In the genomic region with DNA sequence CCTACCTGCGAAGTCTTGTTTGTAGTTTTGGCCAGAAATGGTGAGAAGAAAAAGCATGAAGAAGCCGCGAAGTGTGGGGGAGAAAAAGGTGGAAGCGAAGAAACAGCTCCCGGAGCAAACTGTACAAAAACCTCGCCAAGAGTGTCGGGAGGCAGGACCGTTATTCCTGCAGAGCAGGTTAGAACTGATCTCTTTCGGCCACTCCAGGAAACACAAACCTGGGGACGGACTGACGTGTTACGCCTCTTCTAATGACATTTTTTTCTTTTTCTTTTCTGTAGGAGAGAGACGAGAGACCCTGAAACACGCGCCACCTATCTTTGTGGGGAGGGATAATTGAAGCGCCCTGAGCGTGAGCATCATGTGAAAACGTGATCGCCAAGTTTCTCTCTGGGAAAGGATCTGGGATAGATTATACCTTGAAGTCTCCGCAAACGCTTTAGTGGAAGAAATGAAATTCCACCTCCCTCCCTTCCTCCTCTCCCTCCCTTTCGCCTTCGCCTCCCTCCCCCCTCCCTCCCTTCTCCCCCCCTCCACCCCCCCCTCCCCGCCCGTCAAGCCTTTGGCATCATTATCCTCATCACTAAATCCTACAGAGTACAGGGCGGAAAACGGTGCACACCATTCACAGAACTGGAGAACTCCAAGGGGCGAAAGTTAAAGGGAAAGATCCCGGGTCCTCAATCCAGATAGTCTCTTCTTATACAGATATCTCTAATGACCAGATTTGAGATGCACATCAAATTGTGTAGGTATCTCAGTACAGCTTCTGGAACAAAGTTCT, we compare ENCODE assay signal across 8 cellular contexts. TPM values are rescaled to one million over a fixed set of nuclear protein-coding genes. Genes with fewer than 3 reads are reported as not detected.
DNase-seq lines count a peak whose midpoint lies in the region; ATAC-seq and TF ChIP-seq lines count a peak whose summit lies in the region.

Gene ZEB2, minus strand, starts transcription at position 186 of the 784 bp plus-strand sequence. CDS start 2,769 bp downstream, outside the sequence.

- H3K36me3 Mint-ChIP-seq in CD8-positive, alpha-beta T cell = peaks cover 2% of the 10 kb centered on the region

- TF ChIP-seq CTCF in CD8-positive, alpha-beta T cell (IDR thresholded peaks at IDR 0.05) = peak; percentile 53
- TF ChIP-seq CTCF in HL-60 (IDR thresholded peaks at IDR 0.05; ENCODE audit: insufficient read depth, low read length) (peak; percentile 32), SK-N-SH (IDR thresholded peaks at IDR 0.05) (peak; percentile 79), lung (IDR thresholded peaks at IDR 0.05; ENCODE audit: control extremely low read depth, extremely low read depth) (no peak)

- peak within 1 kb of the TSS; percentile 69 for H3K4me3 ChIP-seq in CD8-positive, alpha-beta T cell (ENCODE audit: low read depth, low read length)
- peak within 1 kb of the TSS; percentile 62 for H3K4me3 ChIP-seq in HL-60 (replicated peaks; ENCODE audit: insufficient read depth, low read length)
- peak within 1 kb of the TSS; percentile 83 to 97 for H3K4me3 ChIP-seq in SK-N-SH (ENCODE audit: low read depth in 2 of 2, low read length in 1 of 2)
- H3K4me3 ChIP-seq in lung = peak within 1 kb of the TSS; percentile 41

- peak within 1 kb of the TSS; percentile 97 for H3K9ac ChIP-seq in SK-N-SH

- no peaks in the 10 kb centered on the region for H3K36me3 ChIP-seq in CD8-positive, alpha-beta T cell (ENCODE audit: insufficient read depth, low read length)
- no peaks in the 10 kb centered on the region for H3K36me3 ChIP-seq in SK-N-SH (replicated peaks in 1 of 2; ENCODE audit: control insufficient read depth in 1 of 2, insufficient read depth in 2 of 2, low read length in 1 of 2)
- no peaks in the 10 kb centered on the region for H3K36me3 ChIP-seq in lung (ENCODE audit: control insufficient read depth in 2 of 2, insufficient read depth in 2 of 2, low read length in 2 of 2)

- CTCF ChIA-PET in CD8-positive, alpha-beta T cell (lab: Charles Lee) = interaction anchor here (0.6 to 1.5 kb wide), 4 partner anchors 8 to 199 kb away, joined by 3 to 4 read pairs (median 3); no protein-coding TSS in a partner anchor
- CTCF ChIA-PET in SK-N-SH (lab: Yijun Ruan, JAX) = interaction anchor here (0.6 to 3.2 kb wide), 6 partner anchors 60 to 617 kb away, joined by 3 to 9 read pairs (median 3); no protein-coding TSS in a partner anchor

- peak; percentile 66 for TF ChIP-seq RAD21 in SK-N-SH (IDR thresholded peaks at IDR 0.05; ENCODE audit: low read length)

- peaks cover 42% of the 10 kb centered on the region for H3K79me2 ChIP-seq in SK-N-SH (ENCODE audit: insufficient read depth)

- H3K27ac ChIP-seq in CD8-positive, alpha-beta T cell (ENCODE audit: low read depth, low read length) = peak within 1 kb of the TSS; percentile 60
- H3K27ac ChIP-seq in HL-60 (replicated peaks) (peak within 1 kb of the TSS; percentile 98), SK-N-SH (ENCODE audit: low read depth in 2 of 2, low read length in 1 of 2) (peak within 1 kb of the TSS; percentile 95 to 97), lung (ENCODE audit: low read depth in 1 of 2, low read length in 1 of 2) (peak within 1 kb of the TSS; percentile 91 to 99), substantia nigra (ENCODE audit: low read depth, low read length, poor library complexity, severe bottlenecking) (peak within 1 kb of the TSS; percentile 99)

- intact Hi-C loops in CD8-positive, alpha-beta T cell (cut with DNase I, micrococcal nuclease) = loop anchor here (2.0 to 5.0 kb wide), 4 partner anchors 58 to 338 kb away; a partner anchor contains a TSS

- peak within 1 kb of the TSS; percentile 89; the same call in 1 of the 2 replicates for H2AFZ ChIP-seq in SK-N-SH (ENCODE audit: low read depth)

- no peaks in the 10 kb centered on the region for H3K9me2 ChIP-seq in SK-N-SH

- H3F3A ChIP-seq in SK-N-SH (replicated peaks; ENCODE audit: insufficient read depth) = peaks cover 12% of the 10 kb centered on the region

- H3K4me1 ChIP-seq in CD8-positive, alpha-beta T cell (ENCODE audit: insufficient read depth, low read length) = peaks cover 28% of the 10 kb centered on the region
- H3K4me1 ChIP-seq in SK-N-SH (ENCODE audit: control insufficient read depth in 1 of 2, insufficient read depth in 2 of 2, low read depth in 1 of 2, low read length in 1 of 2) = peaks cover 16 to 20% of the 10 kb centered on the region in 2 experiments; a peak in 3 of 4 replicates
- H3K4me1 ChIP-seq in lung (ENCODE audit: control insufficient read depth in 2 of 2, insufficient read depth in 2 of 2, low read length in 2 of 2) = peaks cover 0 to 3% of the 10 kb centered on the region in 2 donors

- peak in 5 of 7 experiments; percentile 17 to 58 (median 42) for DNase-seq in CD8-positive, alpha-beta T cell
- DNase-seq in HL-60 (ENCODE audit: low read depth in 1 of 2, low spot score in 1 of 2) (peak in 1 of 2 experiments; percentile 88), SK-N-SH (peak; percentile 63), lung (ENCODE audit: low spot score) (no peak), substantia nigra (lab: John Stamatoyannopoulos, UW) (peak in 24 of 49 donors; percentile 28 to 81 (median 56))
- peak; percentile 10 for DNase-seq in effector CD4-positive, alpha-beta T cell

- no peak for TF ChIP-seq EP300 in SK-N-SH (IDR thresholded peaks at IDR 0.05; ENCODE audit: borderline replicate concordance in 1 of 2, low read depth in 1 of 2, low read length in 1 of 2)

- H3K4me2 ChIP-seq in SK-N-SH = peak within 1 kb of the TSS; percentile 94

- no peak within 1 kb of the TSS for H3K27ac Mint-ChIP-seq in CD8-positive, alpha-beta T cell

- no peaks in the 10 kb centered on the region for H4K20me1 ChIP-seq in SK-N-SH (ENCODE audit: insufficient read depth)

- ATAC-seq in CD8-positive, alpha-beta T cell = peak; percentile 25
- ATAC-seq in lung (ENCODE audit: insufficient read depth, low FRiP score) (no peak), GM19328 (IDR thresholded peaks at IDR 0.05; ENCODE audit: unreplicated experiment) (no peak), HG03460 (IDR thresholded peaks at IDR 0.05; ENCODE audit: unreplicated experiment) (no peak)

- H3K27me3 ChIP-seq in CD8-positive, alpha-beta T cell (ENCODE audit: insufficient read depth, low read length) = peaks cover 47% of the 10 kb centered on the region
- H3K27me3 ChIP-seq in HL-60 (ENCODE audit: insufficient read depth, poor library complexity, severe bottlenecking) (no peaks in the 10 kb centered on the region), SK-N-SH (ENCODE audit: insufficient read depth) (no peaks in the 10 kb centered on the region), lung (ENCODE audit: control insufficient read depth, insufficient read depth) (no peaks in the 10 kb centered on the region)

- POLR2A ChIA-PET in CD8-positive, alpha-beta T cell (lab: Charles Lee) = interaction anchor here (1.3 kb wide), 1 partner anchor 9 kb away, joined by 6 read pairs; no protein-coding TSS in a partner anchor
- POLR2A ChIA-PET in SK-N-SH (lab: Yijun Ruan, JAX) = interaction anchor here (1.5 kb wide), 1 partner anchor 835 kb away, joined by 4 read pairs; no protein-coding TSS in a partner anchor

- no peaks in the 10 kb centered on the region for H3K9me3 ChIP-seq in CD8-positive, alpha-beta T cell (ENCODE audit: low read length)
- H3K9me3 ChIP-seq in SK-N-SH (no peaks in the 10 kb centered on the region), lung (ENCODE audit: control insufficient read depth in 2 of 2, insufficient read depth in 1 of 2, low read length in 1 of 2) (no peaks in the 10 kb centered on the region)

- WGBS in SK-N-SH (ENCODE audit: low lambda C conversion rate) = 2% methylated on average over 29 of the region's 29 CpGs
- 4 to 5% methylated on average over 26 to 29 of the region's 29 CpGs for WGBS in lung, 2 donors

- peaks cover 33% of the 10 kb centered on the region for H3K4me1 Mint-ChIP-seq in CD8-positive, alpha-beta T cell (ENCODE audit: low read depth)

- no peak within 1 kb of the TSS for H3K4me3 Mint-ChIP-seq in CD8-positive, alpha-beta T cell

- peaks cover 49% of the 10 kb centered on the region for H3K27me3 Mint-ChIP-seq in CD8-positive, alpha-beta T cell (ENCODE audit: low read depth)

- H3K9me3 Mint-ChIP-seq in CD8-positive, alpha-beta T cell = no peaks in the 10 kb centered on the region

TF ChIP-seq in SK-N-SH, 30 proteins besides CTCF, POLR2A, EP300 and RAD21 (continues in another document):
- peak; percentile 62 for TF ChIP-seq TCF12 (IDR thresholded peaks at IDR 0.05)
- no peak for TF ChIP-seq ELF1 (IDR thresholded peaks at IDR 0.05)
- TF ChIP-seq, protein P1, sequence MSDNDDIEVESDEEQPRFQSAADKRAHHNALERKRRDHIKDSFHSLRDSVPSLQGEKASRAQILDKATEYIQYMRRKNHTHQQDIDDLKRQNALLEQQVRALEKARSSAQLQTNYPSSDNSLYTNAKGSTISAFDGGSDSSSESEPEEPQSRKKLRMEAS (IDR thresholded peaks at IDR 0.05; ENCODE audit: low read depth) = peak; percentile 68
- no peak for TF ChIP-seq NFIC (IDR thresholded peaks at IDR 0.05; ENCODE audit: borderline replicate concordance)
- TF ChIP-seq YY1 (IDR thresholded peaks at IDR 0.05; ENCODE audit: low read depth) = no peak
- TF ChIP-seq RCOR1 (IDR thresholded peaks at IDR 0.05; ENCODE audit: low read length) = peak; percentile 39; the same call in 1 of the 2 replicates
- peak; percentile 50 for TF ChIP-seq SMC3 (IDR thresholded peaks at IDR 0.05; ENCODE audit: low read depth, low read length)
- 0 out of 2 replicates have a peak, but pooled peaks have one; percentile 68 for TF ChIP-seq POLR2AphosphoS5 (IDR thresholded peaks at IDR 0.05; ENCODE audit: low read depth, low read length)
- 0 out of 2 replicates have a peak, but pooled peaks have one; percentile 8 for TF ChIP-seq PBX3 (IDR thresholded peaks at IDR 0.05)
- peak; percentile 77; the same call in 1 of the 2 replicates for TF ChIP-seq MXI1 (IDR thresholded peaks at IDR 0.05; ENCODE audit: low read depth, low read length)
- TF ChIP-seq SIN3A (IDR thresholded peaks at IDR 0.05; ENCODE audit: borderline replicate concordance, low read depth, low read length) = 0 out of 2 replicates have a peak, but pooled peaks have one; percentile 22
- TF ChIP-seq TEAD4 (IDR thresholded peaks at IDR 0.05; ENCODE audit: borderline replicate concordance, insufficient read depth) = 0 out of 2 replicates have a peak, but pooled peaks have one; percentile 14

RNA-seq across cellular contexts. Expression of gene ZEB2, which starts in this region (rescaled TPM):
- 10 to 100 TPM; 73.0 to 76.7 TPM for total RNA-seq in CD8-positive, alpha-beta T cell
- polyA plus RNA-seq in SK-N-SH (2012; rRNA removed) = 16.3 and 20.5 TPM in 2 replicates
- polyA plus RNA-seq in SK-N-SH (2012; cell fraction: cytosol; rRNA removed) = 16.9 and 17.6 TPM in 2 replicates
- 24.6 and 25.9 TPM in 2 replicates for polyA plus RNA-seq in SK-N-SH (2012; cell fraction: nucleus; rRNA removed)
- total RNA-seq in lung = 100 to 1,000 TPM; 176 to 332 TPM
- 10 to 100 TPM; 27.0 to 77.6 TPM for polyA plus RNA-seq in lung
